Comparison of ENCODE assay signal across 21 cellular contexts in genomic region chr16:89582614-89583196, GRCh38. TPM values are rescaled to one million over a fixed set of nuclear protein-coding genes. Genes with fewer than 3 reads are reported as not detected.
DNase-seq lines count a peak whose midpoint lies in the region; ATAC-seq, FAIRE-seq and TF ChIP-seq lines count a peak whose summit lies in the region.
"Had no signal": no experiment of that assay in that cellular context is flagged by ENCODE, and none has a peak within 500 bp of the region (broad histone marks: within the 10 kb centered on the region; RNA-seq: fewer than 3 reads in every experiment).

No MANE protein-coding gene starts in this region.

- no peak overlapping the region for H3K4me2 ChIP-seq in keratinocyte (ENCODE audit: control insufficient read depth, extremely low read depth, insufficient read depth, low read depth, low read length)
- no peak overlapping the region for H3K4me2 ChIP-seq in trophoblast cell (ENCODE audit: low read length)

- H3K27ac ChIP-seq in C4-2B (peak overlapping the region; percentile 97), RWPE2 (ENCODE audit: poor library complexity, severe bottlenecking) (peak overlapping the region; percentile 71), keratinocyte (ENCODE audit: control insufficient read depth, insufficient read depth, low read length) (peak overlapping the region; percentile 26), trophoblast cell (ENCODE audit: low read depth, low read length) (no peak overlapping the region)
- H3K27ac ChIP-seq: SJSA1, thoracic aorta had no signal

- peak overlapping the region; percentile 11 for H4K91ac ChIP-seq in trophoblast cell (ENCODE audit: low read depth, low read length)

- dilution Hi-C loops in keratinocyte (cut with MboI; ENCODE audit: extremely low pct_ligation_motif_present, low sequenced_read_pairs) = no loop called here

- no peak overlapping the region for H2BK5ac ChIP-seq in trophoblast cell (ENCODE audit: low read depth, low read length, poor library complexity)

- H3K36me3 ChIP-seq in RWPE2 (ENCODE audit: low read depth) (peaks cover 12% of the 10 kb centered on the region), keratinocyte (ENCODE audit: control insufficient read depth in 2 of 2, extremely low read depth in 1 of 2, insufficient read depth in 2 of 2, low read length in 2 of 2) (peaks cover 0 to 2% of the 10 kb centered on the region in 2 experiments), trophoblast cell (ENCODE audit: control insufficient read depth in 1 of 2, insufficient read depth in 2 of 2, low read length in 2 of 2) (no peaks in the 10 kb centered on the region)
- H3K36me3 ChIP-seq: SJSA1, thoracic aorta had no signal

- H2BK120ac ChIP-seq in trophoblast cell (ENCODE audit: insufficient read depth, low read length, poor library complexity) = peak overlapping the region; percentile 34

- DNase-seq in RWPE2 (ENCODE audit: low spot score) (no peak), keratinocyte (ENCODE audit: low read depth, low spot score) (no peak), trophoblast cell (no peak), T-helper 2 cell (no peak), NCI-H2227 (lab: John Stamatoyannopoulos, UW; ENCODE audit: unreplicated experiment) (no peak)
- DNase-seq: activated CD4-positive, CD25-positive, alpha-beta regulatory T cell; activated CD8-positive, alpha-beta T cell treated with anti-CD3 and anti-CD28 coated beads, Interleukin-2, amount 10 ng/mL, durations not matched to agents 7 days and 5 days; activated naive CD4-positive, alpha-beta T cell treated with anti-CD3 and anti-CD28 coated beads, Interleukin-2, amount 50 U/mL, for 16 hours; activated T-cell treated with anti-CD3 and anti-CD28 coated beads, Interleukin-2, amount 50 U/mL, for 4 hours; COR-L47; islet precursor cell; NCI-H2107; OCI-M1; stimulated activated CD4-positive, alpha-beta T cell treated with anti-CD3 and anti-CD28 coated beads, Interleukin-12 subunit alpha, Interleukin-12 subunit beta, amount 100 ng/mL, for 4 hours had no signal

- no peak overlapping the region for H3K23ac ChIP-seq in trophoblast cell (ENCODE audit: low read length)

- H3K79me2 ChIP-seq in keratinocyte (ENCODE audit: control insufficient read depth, insufficient read depth, low read length) = no peaks in the 10 kb centered on the region
- no peaks in the 10 kb centered on the region for H3K79me2 ChIP-seq in trophoblast cell (ENCODE audit: control insufficient read depth, insufficient read depth, low read length, poor library complexity)

- no peak overlapping the region for H3K4ac ChIP-seq in trophoblast cell (ENCODE audit: low read depth, low read length)

- peaks cover 3% of the 10 kb centered on the region for H3K79me1 ChIP-seq in trophoblast cell (ENCODE audit: low read length)

- peak overlapping the region; percentile 0 for H3K14ac ChIP-seq in trophoblast cell (ENCODE audit: low read length)

- H3K4me3 ChIP-seq in RWPE2 (ENCODE audit: severe bottlenecking) (no peak overlapping the region), keratinocyte (ENCODE audit: control insufficient read depth in 2 of 3, extremely low read depth in 1 of 3, insufficient read depth in 2 of 3, low read depth in 1 of 3, low read length in 3 of 3) (no peak overlapping the region), trophoblast cell (ENCODE audit: low read depth, low read length) (no peak overlapping the region)
- H3K4me3 ChIP-seq: SJSA1, thoracic aorta had no signal

- no peak for FAIRE-seq in keratinocyte (lab: Jason Lieb, UNC)
- FAIRE-seq: endometrium, GM18507 had no signal

- H4K8ac ChIP-seq in trophoblast cell (ENCODE audit: low read depth, low read length) = no peak overlapping the region

- H3K18ac ChIP-seq in trophoblast cell (ENCODE audit: low read length) = no peak overlapping the region

- ATAC-seq in RWPE2 (ENCODE audit: low read depth) = no peak
- no peak for ATAC-seq in HG03378 (IDR thresholded peaks at IDR 0.05; ENCODE audit: unreplicated experiment)
- no peak for ATAC-seq in GM18909 (IDR thresholded peaks at IDR 0.05; ENCODE audit: poor library complexity, unreplicated experiment)
- ATAC-seq: activated CD8-positive, alpha-beta T cell treated with anti-CD3 and anti-CD28 coated beads, Interleukin-2, amount 10 ng/mL, durations not matched to agents 7 days and 5 days; activated T-cell treated with anti-CD3 and anti-CD28 coated beads, Interleukin-2, amount 50 U/mL, for 4 hours had no signal

- WGBS in trophoblast cell (ENCODE audit: extremely low coverage, insufficient coverage, insufficient read length) = no CpG with 5 or more reads among the region's 19 CpGs

- peak overlapping the region; percentile 26 for H2BK12ac ChIP-seq in trophoblast cell (ENCODE audit: low read length)

- H4K12ac ChIP-seq in trophoblast cell (ENCODE audit: low read depth, low read length) = no peak overlapping the region

- no peak overlapping the region for H2AFZ ChIP-seq in keratinocyte (ENCODE audit: control insufficient read depth, low read length)
- H2AFZ ChIP-seq in trophoblast cell (ENCODE audit: insufficient read depth, low read length, poor library complexity) = no peak overlapping the region

- H3K27me3 ChIP-seq in RWPE2 (ENCODE audit: insufficient read depth, poor library complexity, severe bottlenecking) = no peaks in the 10 kb centered on the region
- H3K27me3 ChIP-seq in keratinocyte (ENCODE audit: control insufficient read depth, extremely low read depth, insufficient read depth, low read length) = no peaks in the 10 kb centered on the region
- no peaks in the 10 kb centered on the region for H3K27me3 ChIP-seq in trophoblast cell (ENCODE audit: insufficient read depth, low read length)
- H3K27me3 ChIP-seq: SJSA1 had no signal

- H2AK5ac ChIP-seq in trophoblast cell (ENCODE audit: low read length) = no peak overlapping the region

- H3K9me3 ChIP-seq in RWPE2 (ENCODE audit: severe bottlenecking) (no peaks in the 10 kb centered on the region), keratinocyte (ENCODE audit: control insufficient read depth, low read depth, low read length) (no peaks in the 10 kb centered on the region), trophoblast cell (ENCODE audit: insufficient read depth, low read depth, low read length) (peaks cover 10% of the 10 kb centered on the region)
- H3K9me3 ChIP-seq: SJSA1, thoracic aorta had no signal

- H3K9ac ChIP-seq in keratinocyte (ENCODE audit: control insufficient read depth, extremely low read depth, insufficient read depth, low read length) (peak overlapping the region; percentile 33), trophoblast cell (ENCODE audit: low read length) (no peak overlapping the region)

- H3K4me1 ChIP-seq in RWPE2 (ENCODE audit: insufficient read depth, poor library complexity, severe bottlenecking) (peaks cover 18% of the 10 kb centered on the region), keratinocyte (ENCODE audit: control insufficient read depth, extremely low read depth, insufficient read depth, low read length) (peaks cover 23% of the 10 kb centered on the region), trophoblast cell (ENCODE audit: control insufficient read depth in 1 of 2, insufficient read depth in 2 of 2, low read length in 2 of 2) (peaks cover 15 to 17% of the 10 kb centered on the region in 2 experiments)

- H3K9me1 ChIP-seq in keratinocyte (ENCODE audit: control insufficient read depth, extremely low read depth, insufficient read depth, low read length) = peaks cover 2% of the 10 kb centered on the region

- H4K20me1 ChIP-seq in keratinocyte (ENCODE audit: control insufficient read depth, extremely low read depth, insufficient read depth, low read length) = no peaks in the 10 kb centered on the region

- TF ChIP-seq CTCF in C4-2B (conservative IDR thresholded peaks at IDR 0.05) (no peak), RWPE2 (IDR thresholded peaks at IDR 0.05; ENCODE audit: poor library complexity, severe bottlenecking) (no peak), keratinocyte (optimal IDR thresholded peaks at IDR 0.05 in 1 of 3, IDR thresholded peaks at IDR 0.05 in 1 of 3, conservative IDR thresholded peaks at IDR 0.05 in 1 of 3; ENCODE audit: extremely low read depth in 1 of 3, insufficient read depth in 2 of 3, low read length in 3 of 3) (no peak)

RNA-seq across cellular contexts. Expression of gene CPNE7, which starts 7.1 kb away (rescaled TPM):
- polyA plus RNA-seq in keratinocyte = 6.2 to 12.4 TPM (median 9.1 TPM) in 3 replicates
- polyA plus RNA-seq in keratinocyte (2011; ENCODE audit: low read depth) = 22.3 TPM
- 1.8 and 3.4 TPM in 2 replicates for polyA plus RNA-seq in keratinocyte (2011; cell fraction: cytosol; rRNA removed)
- 124 and 133 TPM in 2 replicates for polyA plus RNA-seq in keratinocyte (2011; cell fraction: nucleus; rRNA removed)
- polyA plus RNA-seq in keratinocyte (2012; ENCODE audit: low replicate concordance) = 3.5 and 8.3 TPM in 2 replicates
- 2.6 to 4.3 TPM (median 3.0 TPM) in 3 replicates for polyA minus RNA-seq in keratinocyte
- polyA minus RNA-seq in keratinocyte (2011; cell fraction: cytosol; rRNA and poly(A)+ RNA removed) = 6.7 TPM
- polyA minus RNA-seq in keratinocyte (2011; cell fraction: nucleus; rRNA and poly(A)+ RNA removed) = 12.8 and 13.6 TPM in 2 replicates
- polyA plus RNA-seq in trophoblast cell (2013) = 0.23 and 0.37 TPM in 2 replicates

RNA-seq across cellular contexts. Expression of gene RPL13, which starts 22.2 kb away (rescaled TPM):
- polyA plus RNA-seq in keratinocyte = 1,741 to 3,736 TPM (median 2,095 TPM) in 3 replicates
- 556 TPM for polyA plus RNA-seq in keratinocyte (2011; ENCODE audit: low read depth)
- 1,111 and 3,827 TPM in 2 replicates for polyA plus RNA-seq in keratinocyte (2011; cell fraction: cytosol; rRNA removed)
- polyA plus RNA-seq in keratinocyte (2011; cell fraction: nucleus; rRNA removed) = 583 and 788 TPM in 2 replicates
- polyA plus RNA-seq in keratinocyte (2012; ENCODE audit: low replicate concordance) = 2,804 and 3,239 TPM in 2 replicates
- 563 to 886 TPM (median 708 TPM) in 3 replicates for polyA minus RNA-seq in keratinocyte
- polyA minus RNA-seq in keratinocyte (2011; cell fraction: cytosol; rRNA and poly(A)+ RNA removed) = 5,316 TPM
- polyA minus RNA-seq in keratinocyte (2011; cell fraction: nucleus; rRNA and poly(A)+ RNA removed) = 452 and 678 TPM in 2 replicates
- polyA plus RNA-seq in trophoblast cell (2013) = 2,265 and 2,343 TPM in 2 replicates

RNA-seq across cellular contexts. Expression of gene DPEP1, which starts 30.7 kb away (rescaled TPM):
- 0.09 to 0.13 TPM in 2 of 3 replicates, not detected in the other for polyA plus RNA-seq in keratinocyte
- polyA plus RNA-seq in keratinocyte (2011; ENCODE audit: low read depth) = not detected
- not detected in 2 replicates for polyA plus RNA-seq in keratinocyte (2011; cell fraction: cytosol; rRNA removed)
- not detected in 2 replicates for polyA plus RNA-seq in keratinocyte (2011; cell fraction: nucleus; rRNA removed)
- not detected in 2 replicates for polyA plus RNA-seq in keratinocyte (2012; ENCODE audit: low replicate concordance)
- not detected in 3 replicates for polyA minus RNA-seq in keratinocyte
- polyA minus RNA-seq in keratinocyte (2011; cell fraction: cytosol; rRNA and poly(A)+ RNA removed) = not detected
- not detected in 2 replicates for polyA minus RNA-seq in keratinocyte (2011; cell fraction: nucleus; rRNA and poly(A)+ RNA removed)
- 0.04 TPM in 1 of 2 replicates, not detected in the other for polyA plus RNA-seq in trophoblast cell (2013)
